ENCODE assay signal across 27 cellular contexts in the genomic region with DNA sequence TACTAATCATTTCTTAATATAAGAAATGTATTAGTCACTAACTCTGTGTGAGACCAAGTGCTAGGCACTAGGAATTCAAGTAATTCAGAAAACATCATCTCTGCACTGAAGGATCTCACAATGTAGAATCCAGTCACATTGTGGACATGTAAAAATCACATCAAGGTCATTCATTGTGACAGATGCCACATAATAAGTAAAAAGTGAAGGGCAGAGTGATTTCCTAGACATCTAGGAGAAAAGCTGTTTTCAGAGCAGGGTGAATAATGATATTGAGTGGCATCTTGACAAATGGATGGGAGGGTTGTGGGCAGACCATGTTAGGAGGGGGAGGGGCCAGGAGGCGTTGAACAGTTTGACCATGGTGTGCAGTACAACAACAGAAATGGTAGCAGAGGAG.
"Had no signal": no experiment of that assay in that cellular context is flagged by ENCODE, and none has a peak within 500 bp of the region (broad histone marks: within the 10 kb centered on the region; RNA-seq: fewer than 3 reads in every experiment).

No MANE protein-coding gene starts in this region.

- H3K27ac ChIP-seq: adrenal gland, body of pancreas, cardiac muscle cell, VCaP had no signal

- H3K27me3 ChIP-seq: adrenal gland, body of pancreas, cardiac muscle cell had no signal

- DNase-seq: activated B cell treated with CpG ODN at 0.5 μM for 24 hours; activated CD4-positive, alpha-beta memory T cell treated with anti-CD3 and anti-CD28 coated beads, Interleukin-2, amount 10 ng/mL, durations not matched to agents 7 days and 5 days; activated CD4-positive, alpha-beta T cell treated with anti-CD3 and anti-CD28 coated beads for 4 hours; activated CD4-positive, alpha-beta T cell treated with anti-CD3 and anti-CD28 coated beads, Interleukin-2, amount 10 ng/mL, durations not matched to agents 24 days and 14 days; activated CD4-positive, alpha-beta T cell treated with anti-CD3 and anti-CD28 coated beads, Interleukin-2, amount 50 U/mL, for 48 hours; activated CD4-positive, CD25-positive, alpha-beta regulatory T cell treated with anti-CD3 and anti-CD28 coated beads, Interleukin-2, amount 50 U/mL, for 72 hours; activated CD8-positive, alpha-beta memory T cell treated with anti-CD3 and anti-CD28 coated beads for 24 hours; activated CD8-positive, alpha-beta memory T cell treated with anti-CD3 and anti-CD28 coated beads, Interleukin-2, amount 10 ng/mL, durations not matched to agents 7 days and 5 days; activated CD8-positive, alpha-beta memory T cell treated with anti-CD3 and anti-CD28 coated beads, Interleukin-2, amount 50 U/mL, for 48 hours; activated CD8-positive, alpha-beta T cell treated with anti-CD3 and anti-CD28 coated beads, Interleukin-2, amount 10 ng/mL, durations not matched to agents 7 days and 5 days; activated effector memory CD4-positive, alpha-beta T cell treated with Interleukin-2 at 50 U/mL for 16 hours; activated gamma-delta T cell; activated naive CD4-positive, alpha-beta T cell treated with anti-CD3 and anti-CD28 coated beads, Interleukin-2, amount 10 ng/mL, durations not matched to agents 7 days and 5 days; activated naive CD4-positive, alpha-beta T cell treated with Interleukin-2 at 50 U/mL for 16 hours; activated T-cell treated with anti-CD3 and anti-CD28 coated beads, Interleukin-2, amount 50 U/mL, for 24 hours; activated T-cell treated with anti-CD3 and anti-CD28 coated beads, Interleukin-2, amount 50 U/mL, for 48 hours; adrenal gland; amniotic stem cell; aorta; body of pancreas; caudate nucleus; cerebellar nuclear complex; T-helper 1 cell; T-helper 2 cell; T-helper 9 cell had no signal

- H3K36me3 ChIP-seq: adrenal gland, cardiac muscle cell had no signal

- H3K9me3 ChIP-seq: adrenal gland, body of pancreas had no signal

- H3K4me3 ChIP-seq: adrenal gland, body of pancreas, cardiac muscle cell had no signal
